In genomic region chr17:62671553-62671952, GRCh38 we compare ENCODE assay signal across 11 cellular contexts. TPM values are rescaled to one million over a fixed set of nuclear protein-coding genes. Genes with fewer than 3 reads are reported as not detected.
A peak's percentile ranks its signal among the peaks of the same experiment; 100 is the strongest.
DNase-seq lines count a peak whose midpoint lies in the region; ATAC-seq and TF ChIP-seq lines count a peak whose summit lies in the region.
"Had no signal": no experiment of that assay in that cellular context is flagged by ENCODE, and none has a peak within 500 bp of the region (broad histone marks: within the 10 kb centered on the region; RNA-seq: fewer than 3 reads in every experiment).

No MANE protein-coding gene starts in this region.

- 64 to 69% methylated on average over 6 to 14 of the region's 14 CpGs for WGBS in testis, 2 donors

- ATAC-seq in GM21786 (IDR thresholded peaks at IDR 0.05; ENCODE audit: unreplicated experiment) (no peak), HG03025 (IDR thresholded peaks at IDR 0.05; ENCODE audit: low FRiP score, unreplicated experiment) (no peak)

- no peak overlapping the region for H3K27ac ChIP-seq in testis
- H3K27ac ChIP-seq: A549, coronary artery, SJSA1 had no signal

- TF ChIP-seq CTCF in epithelial cell of esophagus (IDR thresholded peaks at IDR 0.05; ENCODE audit: insufficient read depth, low read depth, low read length, missing control alignments) (no peak), testis (IDR thresholded peaks at IDR 0.05) (no peak)

- H3K4me1 ChIP-seq in testis = no peaks in the 10 kb centered on the region
- H3K4me1 ChIP-seq: SJSA1 had no signal

- H3K27me3 ChIP-seq in testis = no peaks in the 10 kb centered on the region
- H3K27me3 ChIP-seq: SJSA1 had no signal

- H3K4me3 ChIP-seq in epithelial cell of esophagus (ENCODE audit: low read length) (no peak overlapping the region), testis (no peak overlapping the region)
- H3K4me3 ChIP-seq: A549, coronary artery, SJSA1 had no signal

- intact Hi-C loops in testis (cut with DNase I; ENCODE audit: low total_unique reads) = no loop called here

- TF ChIP-seq POLR2A in testis (IDR thresholded peaks at IDR 0.05) = no peak

- DNase-seq in NCI-H1436 (lab: John Stamatoyannopoulos, UW) = peak; percentile 65
- DNase-seq in NCI-H1436 treated with DMSO at 0.1 percent for 48 hours (lab: John Stamatoyannopoulos, UW) = no peak
- peak; percentile 80 for DNase-seq in NCI-H774 (lab: John Stamatoyannopoulos, UW)
- DNase-seq in epithelial cell of esophagus (ENCODE audit: low read depth) = peak; percentile 91
- peak; percentile 66 for DNase-seq in testis
- no peak for DNase-seq in glomerular visceral epithelial cell (ENCODE audit: extremely low spot score)

- no peaks in the 10 kb centered on the region for H3K36me3 ChIP-seq in testis (ENCODE audit: low read depth, missing control alignments)

- no peaks in the 10 kb centered on the region for H3K9me3 ChIP-seq in testis
- H3K9me3 ChIP-seq: A549, SJSA1 had no signal

RNA-seq across cellular contexts. Expression of gene MRC2, which starts 44.1 kb away (rescaled TPM):
- 10 to 100 TPM; 32.9 to 40.3 TPM for total RNA-seq in testis
- polyA plus RNA-seq in testis (ENCODE audit: insufficient read depth, low read depth, low replicate concordance) = 60.9 TPM

Comparison
In these comparisons a context has a peak if more than half of its experiments do, and no peak if none do; other contexts are left out.
1. DNase-seq: peak in NCI-H1436 (single experiment), NCI-H774 (single experiment), epithelial cell of esophagus (single experiment) and testis (single experiment); none in NCI-H1436 treated with DMSO at 0.1 percent for 48 hours (single experiment) and glomerular visceral epithelial cell (single experiment).